In the genomic region with DNA sequence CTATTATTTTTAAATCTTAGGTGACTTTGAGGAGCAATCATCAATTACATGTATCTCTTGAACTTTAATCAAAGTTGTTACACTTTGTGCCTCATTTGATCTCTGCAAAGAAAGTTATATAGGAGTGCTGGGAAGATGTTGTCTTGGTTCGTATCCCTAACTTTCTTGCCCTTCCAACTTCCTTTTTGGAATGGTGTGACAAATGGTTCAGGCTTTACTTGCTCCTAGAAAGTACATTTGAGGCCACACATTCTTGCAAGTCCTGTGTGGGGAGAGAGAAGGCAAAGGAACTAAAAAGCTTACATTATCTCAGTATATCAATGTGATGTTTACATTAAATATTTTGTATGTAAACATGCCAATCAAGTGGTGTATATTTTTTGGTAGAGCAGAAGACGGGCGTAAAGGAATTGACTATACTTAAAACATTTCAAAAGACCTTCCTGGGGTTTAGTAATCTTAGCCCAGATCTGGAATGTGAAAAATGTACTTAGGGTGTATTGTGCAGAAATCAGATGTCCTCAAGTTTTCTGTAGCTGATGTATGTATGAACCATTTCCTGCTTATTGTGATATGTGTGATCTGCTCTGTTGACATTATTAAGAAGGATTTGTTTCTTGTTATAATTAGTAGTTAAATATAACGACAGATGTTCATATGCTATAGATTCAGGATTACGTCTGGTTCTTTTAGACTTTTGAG, we compare ENCODE assay signal across 15 cellular contexts. TPM values are rescaled to one million over a fixed set of nuclear protein-coding genes. Genes with fewer than 3 reads are reported as not detected.
A peak's percentile ranks its signal among the peaks of the same experiment; 100 is the strongest.
DNase-seq lines count a peak whose midpoint lies in the region; ATAC-seq, FAIRE-seq and TF ChIP-seq lines count a peak whose summit lies in the region.
"Had no signal": no experiment of that assay in that cellular context is flagged by ENCODE, and none has a peak within 500 bp of the region (broad histone marks: within the 10 kb centered on the region; RNA-seq: fewer than 3 reads in every experiment).

No MANE protein-coding gene starts in this region.

- ATAC-seq in GM18505 (IDR thresholded peaks at IDR 0.05; ENCODE audit: unreplicated experiment) (no peak), GM18511 (IDR thresholded peaks at IDR 0.05; ENCODE audit: unreplicated experiment) (no peak)
- ATAC-seq in activated naive CD4-positive, alpha-beta T cell treated with anti-CD3 and anti-CD28 coated beads, Interleukin-2, amount 50 U/mL, for 72 hours, result no peak
- ATAC-seq: HCT116 had no signal

- TF ChIP-seq CTCF in bronchial epithelial cell (IDR thresholded peaks at IDR 0.05; ENCODE audit: insufficient read depth, low read length, severe bottlenecking), result no peak

- H3K27me3 ChIP-seq in bronchial epithelial cell (ENCODE audit: control insufficient read depth, insufficient read depth, low read length), result no peaks in the 10 kb centered on the region

- H3K9me3 Mint-ChIP-seq in activated naive CD4-positive, alpha-beta T cell treated with anti-CD3 and anti-CD28 coated beads, Interleukin-2, amount 50 U/mL, for 72 hours, result peaks cover 5 to 11% of the 10 kb centered on the region in 2 donors

- no peak for TF ChIP-seq POLR2A in GM18505 (IDR thresholded peaks at IDR 0.05; ENCODE audit: borderline replicate concordance, extremely low read depth, insufficient read depth, insufficient read length)

- FAIRE-seq in HTR-8/SVneo (lab: Jason Lieb, UNC) (no peak), bronchial epithelial cell (lab: Jason Lieb, UNC) (no peak)

- no peaks in the 10 kb centered on the region for H3K36me3 ChIP-seq in bronchial epithelial cell (ENCODE audit: control insufficient read depth, insufficient read depth, low read length)

- peak; percentile 3 for DNase-seq in A172 (ENCODE audit: low spot score)
- peak; percentile 24 for DNase-seq in HTR-8/SVneo (ENCODE audit: insufficient read length, low spot score)
- peak; percentile 79 for DNase-seq in bronchial epithelial cell (ENCODE audit: low read depth)
- DNase-seq in hepatic stellate cell (ENCODE audit: low spot score), result peak; percentile 3
- no peak for DNase-seq in NCI-H146 (lab: John Stamatoyannopoulos, UW)
- DNase-seq in activated naive CD4-positive, alpha-beta T cell treated with anti-CD3 and anti-CD28 coated beads, Interleukin-2, amount 50 U/mL, for 72 hours (ENCODE audit: low spot score in 2 of 2), result no peak
- DNase-seq: activated CD4-positive, alpha-beta T cell treated with anti-CD3 and anti-CD28 coated beads, Interleukin-2, amount 50 U/mL, for 4 hours; anterior cingulate cortex; Calu3; NCI-H2081; NCI-H774 had no signal

- H3K4me3 ChIP-seq in bronchial epithelial cell (ENCODE audit: low read depth, low read length), result no peak overlapping the region

- H3K36me3 Mint-ChIP-seq in activated naive CD4-positive, alpha-beta T cell treated with anti-CD3 and anti-CD28 coated beads, Interleukin-2, amount 50 U/mL, for 72 hours, result no peaks in the 10 kb centered on the region

- H3K27ac Mint-ChIP-seq in activated naive CD4-positive, alpha-beta T cell treated with anti-CD3 and anti-CD28 coated beads, Interleukin-2, amount 50 U/mL, for 72 hours, result no peak overlapping the region
- H3K27ac Mint-ChIP-seq: T-helper 2 cell treated with Interferon-gamma antibody and Interleukin-4, amounts not matched to agents 5 μg/mL and 100 μg/mL, for 36 hours had no signal

RNA-seq across cellular contexts. Expression of gene USP25, which starts 59.2 kb away (rescaled TPM):
- total RNA-seq in A172 (2014; rRNA removed; shearing (Covaris generic)), result 26.7 and 34.1 TPM in 2 replicates
- 54.5 and 69.3 TPM in 2 replicates for total RNA-seq in bronchial epithelial cell
- total RNA-seq in activated naive CD4-positive, alpha-beta T cell treated with anti-CD3 and anti-CD28 coated beads, Interleukin-2, amount 50 U/mL, for 72 hours, result 10 to 100 TPM; 20.9 to 32.7 TPM

Comparison
In these comparisons a context has a peak if more than half of its experiments do, and no peak if none do; other contexts are left out.
1. DNase-seq: peak in A172 (single experiment), HTR-8/SVneo (single experiment), bronchial epithelial cell (single experiment) and hepatic stellate cell (single experiment); none in NCI-H146 (single experiment) and activated naive CD4-positive, alpha-beta T cell treated with anti-CD3 and anti-CD28 coated beads, Interleukin-2, amount 50 U/mL, for 72 hours (0 of 2).